2 cellular contexts compared by ENCODE assay signal in the genomic region with DNA sequence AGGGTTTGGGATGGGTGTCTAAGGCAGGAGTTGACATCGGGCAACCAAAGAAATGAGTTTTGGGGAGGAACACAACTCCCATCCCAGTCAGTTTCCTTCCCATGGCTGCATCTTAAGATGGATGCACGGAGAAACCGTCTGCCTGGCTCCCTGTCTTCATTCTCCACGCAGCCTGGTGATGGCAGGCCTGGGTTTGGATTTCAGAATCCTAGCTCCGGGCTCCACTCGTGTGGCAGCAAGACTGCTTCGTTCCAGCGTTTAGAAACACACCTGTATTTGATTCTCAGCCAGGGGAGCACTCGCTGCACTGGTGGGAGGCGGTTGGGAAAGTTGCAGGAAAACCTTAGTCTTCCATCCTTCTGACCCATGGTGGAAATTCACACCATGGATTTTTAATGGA.
TF ChIP-seq lines count a peak whose summit lies in the region.

No MANE protein-coding gene starts in this region.

TF ChIP-seq in IMR-90, 13 proteins besides CTCF, POLR2A, EP300 and RAD21:
- no peak for TF ChIP-seq MXI1 (IDR thresholded peaks at IDR 0.05; ENCODE audit: borderline replicate concordance, low read depth, low read length)

TF ChIP-seq in K562, 482 proteins besides CTCF, POLR2A, EP300 and RAD21:
- TF ChIP-seq RBM15 (IDR thresholded peaks at IDR 0.05; ENCODE audit: insufficient read depth, low read length) = no peak
- no peak for TF ChIP-seq MEF2A (IDR thresholded peaks at IDR 0.05; ENCODE audit: control insufficient read depth, low read depth, low read length)
- TF ChIP-seq BRCA1 (IDR thresholded peaks at IDR 0.05) = no peak
- TF ChIP-seq BRCA1 (CRISPR knock-in tag; IDR thresholded peaks at IDR 0.05) = no peak
- TF ChIP-seq, protein P1, sequence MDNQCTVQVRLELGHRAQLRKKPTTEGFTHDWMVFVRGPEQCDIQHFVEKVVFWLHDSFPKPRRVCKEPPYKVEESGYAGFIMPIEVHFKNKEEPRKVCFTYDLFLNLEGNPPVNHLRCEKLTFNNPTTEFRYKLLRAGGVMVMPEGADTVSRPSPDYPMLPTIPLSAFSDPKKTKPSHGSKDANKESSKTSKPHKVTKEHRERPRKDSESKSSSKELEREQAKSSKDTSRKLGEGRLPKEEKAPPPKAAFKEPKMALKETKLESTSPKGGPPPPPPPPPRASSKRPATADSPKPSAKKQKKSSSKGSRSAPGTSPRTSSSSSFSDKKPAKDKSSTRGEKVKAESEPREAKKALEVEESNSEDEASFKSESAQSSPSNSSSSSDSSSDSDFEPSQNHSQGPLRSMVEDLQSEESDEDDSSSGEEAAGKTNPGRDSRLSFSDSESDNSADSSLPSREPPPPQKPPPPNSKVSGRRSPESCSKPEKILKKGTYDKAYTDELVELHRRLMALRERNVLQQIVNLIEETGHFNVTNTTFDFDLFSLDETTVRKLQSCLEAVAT (IDR thresholded peaks at IDR 0.05) = no peak
- no peak for TF ChIP-seq SMARCA5 (IDR thresholded peaks at IDR 0.05)
- no peak for TF ChIP-seq POLR2AphosphoS2 (IDR thresholded peaks at IDR 0.05; ENCODE audit: low read length)
- TF ChIP-seq HNRNPUL1 (IDR thresholded peaks at IDR 0.05; ENCODE audit: low read length) = no peak
- TF ChIP-seq CHD1 (IDR thresholded peaks at IDR 0.05; ENCODE audit: low read length) = no peak
- TF ChIP-seq, protein P2, sequence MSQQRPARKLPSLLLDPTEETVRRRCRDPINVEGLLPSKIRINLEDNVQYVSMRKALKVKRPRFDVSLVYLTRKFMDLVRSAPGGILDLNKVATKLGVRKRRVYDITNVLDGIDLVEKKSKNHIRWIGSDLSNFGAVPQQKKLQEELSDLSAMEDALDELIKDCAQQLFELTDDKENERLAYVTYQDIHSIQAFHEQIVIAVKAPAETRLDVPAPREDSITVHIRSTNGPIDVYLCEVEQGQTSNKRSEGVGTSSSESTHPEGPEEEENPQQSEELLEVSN (IDR thresholded peaks at IDR 0.05; ENCODE audit: borderline replicate concordance in 1 of 2, extremely low read depth in 1 of 2, insufficient read depth in 1 of 2, insufficient read length in 1 of 2, low read depth in 1 of 2, low read length in 1 of 2, poor library complexity in 1 of 2, severe bottlenecking in 1 of 2) = no peak
- no peak for TF ChIP-seq BACH1 (tag; IDR thresholded peaks at IDR 0.05)
- TF ChIP-seq, protein P3, sequence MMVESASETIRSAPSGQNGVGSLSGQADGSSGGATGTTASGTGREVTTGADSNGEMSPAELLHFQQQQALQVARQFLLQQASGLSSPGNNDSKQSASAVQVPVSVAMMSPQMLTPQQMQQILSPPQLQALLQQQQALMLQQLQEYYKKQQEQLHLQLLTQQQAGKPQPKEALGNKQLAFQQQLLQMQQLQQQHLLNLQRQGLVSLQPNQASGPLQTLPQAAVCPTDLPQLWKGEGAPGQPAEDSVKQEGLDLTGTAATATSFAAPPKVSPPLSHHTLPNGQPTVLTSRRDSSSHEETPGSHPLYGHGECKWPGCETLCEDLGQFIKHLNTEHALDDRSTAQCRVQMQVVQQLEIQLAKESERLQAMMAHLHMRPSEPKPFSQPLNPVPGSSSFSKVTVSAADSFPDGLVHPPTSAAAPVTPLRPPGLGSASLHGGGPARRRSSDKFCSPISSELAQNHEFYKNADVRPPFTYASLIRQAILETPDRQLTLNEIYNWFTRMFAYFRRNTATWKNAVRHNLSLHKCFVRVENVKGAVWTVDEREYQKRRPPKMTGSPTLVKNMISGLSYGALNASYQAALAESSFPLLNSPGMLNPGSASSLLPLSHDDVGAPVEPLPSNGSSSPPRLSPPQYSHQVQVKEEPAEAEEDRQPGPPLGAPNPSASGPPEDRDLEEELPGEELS (CRISPR knock-in tag; IDR thresholded peaks at IDR 0.05; ENCODE audit: borderline replicate concordance) = no peak
- TF ChIP-seq CEBPB (tag; IDR thresholded peaks at IDR 0.05) = no peak
- TF ChIP-seq YY1 (IDR thresholded peaks at IDR 0.05; ENCODE audit: borderline replicate concordance in 1 of 3, control insufficient read depth in 1 of 3, extremely low read depth in 1 of 3, insufficient read depth in 3 of 3, insufficient read length in 1 of 3, insufficient replicate concordance in 2 of 3, low read depth in 1 of 3, low read length in 2 of 3) = no peak
- no peak for TF ChIP-seq ZNF551 (CRISPR knock-in tag; IDR thresholded peaks at IDR 0.05)
- no peak for TF ChIP-seq NCOA1 (IDR thresholded peaks at IDR 0.05; ENCODE audit: low read depth)
- TF ChIP-seq CAMTA2 (CRISPR knock-in tag; conservative IDR thresholded peaks at IDR 0.05) = no peak
- TF ChIP-seq MCM2 (IDR thresholded peaks at IDR 0.05; ENCODE audit: low read depth) = no peak
